23 cellular contexts compared by ENCODE assay signal in genomic region chr1:31678681-31679080, GRCh38. TPM values are rescaled to one million over a fixed set of nuclear protein-coding genes. Genes with fewer than 3 reads are reported as not detected.
A peak's percentile ranks its signal among the peaks of the same experiment; 100 is the strongest.
DNase-seq lines count a peak whose midpoint lies in the region; ATAC-seq, FAIRE-seq and TF ChIP-seq lines count a peak whose summit lies in the region.
"Had no signal": no experiment of that assay in that cellular context is flagged by ENCODE, and none has a peak within 500 bp of the region (broad histone marks: within the 10 kb centered on the region; RNA-seq: fewer than 3 reads in every experiment).

No MANE protein-coding gene starts in this region.

- DNase-seq in MCF 10A (ENCODE audit: unreplicated experiment) (no peak), mammary epithelial cell (no peak), GM23338 (ENCODE audit: low spot score) (no peak), K562 (ENCODE audit: extremely low read depth in 1 of 4, low spot score in 3 of 4) (no peak), T1000 (lab: John Stamatoyannopoulos, UW) (no peak)
- DNase-seq: AML-193; Caco-2; Calu3; CD4-positive, alpha-beta T cell; CD8-positive, alpha-beta T cell; DMS79; DND-41; EL; GDM1 had no signal

- no peak for FAIRE-seq in K562 (lab: Jason Lieb, UNC)
- FAIRE-seq: A549, D721Med, GM12878, GM12892, GM18507 had no signal

- no peak overlapping the region for H3K27ac ChIP-seq in mammary epithelial cell (ENCODE audit: insufficient read depth, low read depth, low read length)
- H3K27ac ChIP-seq in GM23338 (ENCODE audit: low read depth), result 0 out of 2 replicates have a peak overlapping the region, but pooled peaks have one; percentile 32
- no peak overlapping the region for H3K27ac ChIP-seq in K562 (ENCODE audit: extremely low read depth, low read depth, low read length)
- H3K27ac ChIP-seq: 22Rv1; BLaER1 treated with 17β-estradiol and CSF1 and Interleukin-3, amounts not matched to agents 10 nM and 100 nM; C4-2B had no signal

- POLR2A ChIA-PET in MCF 10A (lab: Yijun Ruan, JAX) (interaction anchor here (1.0 to 1.9 kb wide), 4 partner anchors 8 to 23 kb away, joined by 3 to 7 read pairs (median 4); no protein-coding TSS in a partner anchor), K562 (lab: Yijun Ruan, JAX) (interaction anchor here (1.1 to 1.6 kb wide), 3 partner anchors 9 to 26 kb away, joined by 3 to 7 read pairs (median 4); no protein-coding TSS in a partner anchor)

- TF ChIP-seq CTCF in MCF 10A (IDR thresholded peaks at IDR 0.05; ENCODE audit: unreplicated experiment) (no peak), mammary epithelial cell (conservative IDR thresholded peaks at IDR 0.05 in 1 of 2, IDR thresholded peaks at IDR 0.05 in 1 of 2; ENCODE audit: extremely low read depth in 1 of 2, insufficient read depth in 1 of 2, low read depth in 1 of 2, low read length in 2 of 2) (no peak), GM23338 (conservative IDR thresholded peaks at IDR 0.05; ENCODE audit: low read depth in 2 of 2) (no peak), K562 (IDR thresholded peaks at IDR 0.05 in 2 of 3, conservative IDR thresholded peaks at IDR 0.05 in 1 of 3; ENCODE audit: insufficient read depth in 2 of 3, low read depth in 1 of 3, low read length in 3 of 3) (no peak)

- H3K9me1 ChIP-seq in K562 (ENCODE audit: control insufficient read depth, insufficient read depth, low read length), result no peaks in the 10 kb centered on the region

- H3K27ac Mint-ChIP-seq in MCF 10A (ENCODE audit: low read depth, unreplicated experiment), result peak overlapping the region; percentile 14
- H3K27ac Mint-ChIP-seq in GM23338, result no peak overlapping the region
- H3K27ac Mint-ChIP-seq: B cell; CD4-positive, alpha-beta T cell; CD8-positive, alpha-beta T cell had no signal

- H3K79me2 ChIP-seq in mammary epithelial cell (ENCODE audit: insufficient read depth, low read length), result no peaks in the 10 kb centered on the region
- no peaks in the 10 kb centered on the region for H3K79me2 ChIP-seq in GM23338 (replicated peaks; ENCODE audit: insufficient read depth)
- no peaks in the 10 kb centered on the region for H3K79me2 ChIP-seq in K562 (ENCODE audit: control insufficient read depth, insufficient read depth, low read length)

- H3F3A ChIP-seq in GM23338 (replicated peaks; ENCODE audit: low read depth), result no peaks in the 10 kb centered on the region

- no peaks in the 10 kb centered on the region for H3K27me3 ChIP-seq in mammary epithelial cell (ENCODE audit: insufficient read depth, low read length)
- no peaks in the 10 kb centered on the region for H3K27me3 ChIP-seq in GM23338 (ENCODE audit: insufficient read depth)
- H3K27me3 ChIP-seq in K562 (ENCODE audit: control insufficient read depth in 2 of 2, insufficient read depth in 2 of 2, low read length in 2 of 2), result peaks cover 64 to 95% of the 10 kb centered on the region in 2 experiments
- H3K27me3 ChIP-seq: BLaER1 treated with 17β-estradiol and CSF1 and Interleukin-3, amounts not matched to agents 10 nM and 100 nM had no signal

- no peak for TF ChIP-seq RAD21 in K562 (CRISPR knock-in tag; conservative IDR thresholded peaks at IDR 0.05 in 1 of 2, IDR thresholded peaks at IDR 0.05 in 1 of 2)

- H3K9me2 ChIP-seq in GM23338 (ENCODE audit: insufficient read depth), result no peaks in the 10 kb centered on the region

- CTCF ChIA-PET in MCF 10A (lab: Yijun Ruan, JAX) (interaction anchor here (1.3 to 1.4 kb wide), 2 partner anchors 8 to 14 kb away, joined by 3 to 5 read pairs; no protein-coding TSS in a partner anchor), mammary epithelial cell (lab: Charles Lee; ENCODE audit: low non-redundant PET) (no interaction called here), K562 (lab: Yijun Ruan, JAX; ENCODE audit: low intra/inter-chr PET ratio) (no interaction called here)

- TF ChIP-seq EP300 in K562 (IDR thresholded peaks at IDR 0.05; ENCODE audit: low read length), result no peak

- H3K27me3 Mint-ChIP-seq in MCF 10A (ENCODE audit: insufficient read depth, unreplicated experiment), result no peaks in the 10 kb centered on the region
- peaks cover 1% of the 10 kb centered on the region for H3K27me3 Mint-ChIP-seq in GM23338 (ENCODE audit: insufficient read depth, low read depth, poor library complexity)

- H3K4me1 ChIP-seq in mammary epithelial cell (ENCODE audit: insufficient read depth, low read length) (no peaks in the 10 kb centered on the region), GM23338 (ENCODE audit: insufficient read depth) (0 out of 2 replicates have a peak, but pooled peaks cover 3% of the 10 kb centered on the region), K562 (replicated peaks in 1 of 2; ENCODE audit: control insufficient read depth in 2 of 2, insufficient read depth in 2 of 2, low read length in 2 of 2) (peaks cover 0 to 4% of the 10 kb centered on the region in 2 experiments; a peak in 1 of 5 replicates)
- H3K4me1 ChIP-seq: A549, Caco-2 had no signal

- TF ChIP-seq POLR2A in K562 (conservative IDR thresholded peaks at IDR 0.05), result no peak

- intact Hi-C loops in MCF 10A (cut with micrococcal nuclease) (no loop called here), mammary epithelial cell (cut with micrococcal nuclease) (no loop called here), K562 (cut with micrococcal nuclease) (no loop called here)

- H2AFZ ChIP-seq in mammary epithelial cell (ENCODE audit: low read depth, low read length), result no peak overlapping the region
- no peak overlapping the region for H2AFZ ChIP-seq in GM23338
- H2AFZ ChIP-seq in K562 (ENCODE audit: low read depth, low read length), result no peak overlapping the region

- 97% methylated on average over 4 of the region's 4 CpGs for WGBS in mammary epithelial cell (ENCODE audit: low coverage, missing lambda C conversion rate)
- 1% methylated on average over 4 of the region's 4 CpGs for WGBS in K562 (ENCODE audit: insufficient coverage, low coverage, missing lambda C conversion rate)

- ATAC-seq in GM23338, result no peak
- no peak for ATAC-seq in K562
- ATAC-seq: A549; CD8-positive, alpha-beta T cell; GM12878 had no signal

- H3K9me3 Mint-ChIP-seq in MCF 10A (ENCODE audit: unreplicated experiment), result no peaks in the 10 kb centered on the region
- no peaks in the 10 kb centered on the region for H3K9me3 Mint-ChIP-seq in GM23338
- H3K9me3 Mint-ChIP-seq: CD4-positive, alpha-beta T cell; CD8-positive, alpha-beta T cell had no signal

- dilution Hi-C loops in mammary epithelial cell (cut with HindIII; ENCODE audit: low sequenced_read_pairs), result no loop called here

- H3K9me3 ChIP-seq in mammary epithelial cell (replicated peaks; ENCODE audit: insufficient read depth, low read length) (no peaks in the 10 kb centered on the region), K562 (replicated peaks; ENCODE audit: control insufficient read depth, insufficient read depth, low read depth, low read length) (no peaks in the 10 kb centered on the region)
- H3K9me3 ChIP-seq: A549; BLaER1 treated with 17β-estradiol and CSF1 and Interleukin-3, amounts not matched to agents 10 nM and 100 nM; Caco-2 had no signal

- H3K36me3 ChIP-seq in mammary epithelial cell (ENCODE audit: insufficient read depth, low read length) (peaks cover 22% of the 10 kb centered on the region), GM23338 (ENCODE audit: insufficient read depth) (no peaks in the 10 kb centered on the region), K562 (ENCODE audit: control insufficient read depth, insufficient read depth, low read length) (no peaks in the 10 kb centered on the region)
- H3K36me3 ChIP-seq: BLaER1 treated with 17β-estradiol and CSF1 and Interleukin-3, amounts not matched to agents 10 nM and 100 nM had no signal

- H3K4me2 ChIP-seq in mammary epithelial cell (ENCODE audit: insufficient read depth, low read depth, low read length), result no peak overlapping the region
- H3K4me2 ChIP-seq in GM23338, result no peak overlapping the region
- H3K4me2 ChIP-seq in K562 (ENCODE audit: insufficient read depth, low read length), result no peak overlapping the region
- H3K4me2 ChIP-seq: A549; BLaER1 treated with 17β-estradiol and CSF1 and Interleukin-3, amounts not matched to agents 10 nM and 100 nM had no signal

- H4K20me1 ChIP-seq in mammary epithelial cell (ENCODE audit: insufficient read depth, low read length), result no peaks in the 10 kb centered on the region
- no peaks in the 10 kb centered on the region for H4K20me1 ChIP-seq in GM23338 (replicated peaks; ENCODE audit: insufficient read depth)
- peaks cover 14% of the 10 kb centered on the region for H4K20me1 ChIP-seq in K562 (replicated peaks; ENCODE audit: control insufficient read depth, insufficient read depth, low read length)

- no peaks in the 10 kb centered on the region for H3K4me1 Mint-ChIP-seq in MCF 10A (ENCODE audit: insufficient read depth, unreplicated experiment)
- H3K4me1 Mint-ChIP-seq in GM23338, result peaks cover 12% of the 10 kb centered on the region
- H3K4me1 Mint-ChIP-seq: B cell had no signal

- H3K4me3 ChIP-seq in mammary epithelial cell (replicated peaks in 1 of 3; ENCODE audit: insufficient read depth in 1 of 3, low read depth in 2 of 3, low read length in 3 of 3) (no peak overlapping the region), GM23338 (no peak overlapping the region), K562 (no peak overlapping the region)
- H3K4me3 ChIP-seq: A549; BLaER1 treated with 17β-estradiol and CSF1 and Interleukin-3, amounts not matched to agents 10 nM and 100 nM; GM12878 had no signal

- no peak overlapping the region for H3K9ac ChIP-seq in mammary epithelial cell (ENCODE audit: insufficient read depth, low read length)
- H3K9ac ChIP-seq in K562 (ENCODE audit: insufficient read depth in 1 of 2, low read depth in 2 of 2, low read length in 2 of 2), result no peak overlapping the region
- H3K9ac ChIP-seq: BLaER1 treated with 17β-estradiol and CSF1 and Interleukin-3, amounts not matched to agents 10 nM and 100 nM had no signal

- in situ Hi-C loops in mammary epithelial cell (cut with MboI; ENCODE audit: low sequenced_read_pairs in 2 of 2), result no loop called here
- in situ Hi-C loops in K562 (cut with MboI), result no loop called here

- H3K4me3 Mint-ChIP-seq in MCF 10A (ENCODE audit: unreplicated experiment) (no peak overlapping the region), GM23338 (no peak overlapping the region; the same call in 2 of the 3 replicates)
- H3K4me3 Mint-ChIP-seq: B cell; CD4-positive, alpha-beta T cell; CD8-positive, alpha-beta T cell had no signal

- H3K36me3 Mint-ChIP-seq in MCF 10A (ENCODE audit: insufficient read depth, unreplicated experiment) (peaks cover 15% of the 10 kb centered on the region), GM23338 (ENCODE audit: low read depth) (no peaks in the 10 kb centered on the region; the same call in 2 of the 3 replicates)
- H3K36me3 Mint-ChIP-seq: CD8-positive, alpha-beta T cell had no signal

- no TSS peak for BruUV-seq in MCF 10A (replicated peaks; lab: Mats Ljungman, UMichigan)
- no TSS peak for BruUV-seq in mammary epithelial cell (replicated peaks; lab: Mats Ljungman, UMichigan)
- no TSS peak for BruUV-seq in K562 (replicated peaks; lab: Mats Ljungman, UMichigan)

RNA-seq across cellular contexts. Expression of gene COL16A1, which starts 25.1 kb away (rescaled TPM):
- total RNA-seq in MCF 10A (2022) (42.1 and 49.1 TPM in 2 replicates), mammary epithelial cell (100 to 1,000 TPM; 121 to 146 TPM), K562 (2014; rRNA removed) (0.04 TPM in 1 of 2 replicates, not detected in the other), K562 (2014; rRNA removed; fragmentation: Illumina TruSeq; extraction: Trizol) (not detected in 2 replicates), K562 (2015; rRNA removed; fragmentation: Illumina TruSeq; extraction: Trizol) (0.08 TPM in 1 of 2 replicates, not detected in the other), K562 (2021) (0.54 and 0.60 TPM in 2 replicates)
- polyA plus RNA-seq in mammary epithelial cell (32.8 TPM), GM23338 (2016; fragmentation: Nextera tagmentation; extraction: Ambion mirVana) (3.4 and 4.2 TPM in 2 replicates), K562 (2011; rRNA removed) (0.11 TPM in 1 of 2 replicates, not detected in the other), K562 (2014; fragmentation: Illumina TruSeq; extraction: Trizol) (not detected in 2 replicates), K562 (2014; fragmentation: Nextera tagmentation; extraction: Ambion mirVana) (not detected), K562 (2014; rRNA removed) (0.11 TPM in 1 of 2 replicates, not detected in the other)
- polyA minus RNA-seq in mammary epithelial cell, result 57.1 TPM
- 13.2 and 15.7 TPM in 2 replicates for total RNA-seq in GM23338 (2014; rRNA removed; shearing (Covaris generic))
- 0.44 TPM in 1 of 2 replicates, not detected in the other for total RNA-seq in K562 (2011; cell fraction: chromatin; rRNA removed; ENCODE audit: low replicate concordance)
- 0.13 and 0.17 TPM in 2 replicates for total RNA-seq in K562 (2011; cell fraction: nucleolus; rRNA removed)
- total RNA-seq in K562 (2011; cell fraction: nucleoplasm; rRNA removed), result not detected in 2 replicates
- polyA plus RNA-seq in K562 (2011; cell fraction: cytosol; rRNA removed), result not detected in 2 replicates
- polyA plus RNA-seq in K562 (2011; cell fraction: nucleus; rRNA removed), result 0.31 and 0.36 TPM in 2 replicates
- 0.37 TPM in 1 of 2 replicates, not detected in the other for polyA plus RNA-seq in K562 (2012)
- polyA minus RNA-seq in K562 (2011; rRNA and poly(A)+ RNA removed), result not detected in 2 replicates
- not detected in 2 replicates for polyA minus RNA-seq in K562 (2011; cell fraction: cytosol; rRNA and poly(A)+ RNA removed)
- polyA minus RNA-seq in K562 (2011; cell fraction: nucleus; rRNA and poly(A)+ RNA removed), result not detected in 2 replicates
- total RNA-seq: B cell; CD4-positive, alpha-beta T cell had no signal

RNA-seq across cellular contexts. Expression of gene PEF1, which starts 34.0 kb away (rescaled TPM):
- 56.7 and 61.1 TPM in 2 replicates for total RNA-seq in MCF 10A (2022)
- total RNA-seq in mammary epithelial cell, result 10 to 100 TPM; 58.6 to 78.0 TPM
- polyA plus RNA-seq in mammary epithelial cell, result 106 TPM
- 81.6 TPM for polyA minus RNA-seq in mammary epithelial cell
- 60.5 and 68.5 TPM in 2 replicates for total RNA-seq in GM23338 (2014; rRNA removed; shearing (Covaris generic))
- polyA plus RNA-seq in GM23338 (2016; fragmentation: Nextera tagmentation; extraction: Ambion mirVana), result 22.0 and 22.3 TPM in 2 replicates
- total RNA-seq in K562 (2011; cell fraction: chromatin; rRNA removed; ENCODE audit: low replicate concordance), result 15.8 and 31.8 TPM in 2 replicates
- 33.0 and 33.2 TPM in 2 replicates for total RNA-seq in K562 (2011; cell fraction: nucleolus; rRNA removed)
- 32.8 and 35.6 TPM in 2 replicates for total RNA-seq in K562 (2011; cell fraction: nucleoplasm; rRNA removed)
- total RNA-seq in K562 (2014; rRNA removed), result 76.6 and 87.6 TPM in 2 replicates
- total RNA-seq in K562 (2014; rRNA removed; fragmentation: Illumina TruSeq; extraction: Trizol), result 39.4 and 46.0 TPM in 2 replicates
- 48.8 and 49.1 TPM in 2 replicates for total RNA-seq in K562 (2015; rRNA removed; fragmentation: Illumina TruSeq; extraction: Trizol)
- 61.0 and 61.9 TPM in 2 replicates for total RNA-seq in K562 (2021)
- polyA plus RNA-seq in K562 (2011; rRNA removed), result 73.7 and 104 TPM in 2 replicates
- 124 and 143 TPM in 2 replicates for polyA plus RNA-seq in K562 (2011; cell fraction: cytosol; rRNA removed)
- 54.6 and 59.0 TPM in 2 replicates for polyA plus RNA-seq in K562 (2011; cell fraction: nucleus; rRNA removed)
- 51.6 and 78.2 TPM in 2 replicates for polyA plus RNA-seq in K562 (2012)
- polyA plus RNA-seq in K562 (2014; fragmentation: Illumina TruSeq; extraction: Trizol), result 95.5 and 97.8 TPM in 2 replicates
- polyA plus RNA-seq in K562 (2014; fragmentation: Nextera tagmentation; extraction: Ambion mirVana), result 10 to 100 TPM; 26.3 to 33.0 TPM
- polyA plus RNA-seq in K562 (2014; rRNA removed), result 78.2 and 82.5 TPM in 2 replicates
- polyA minus RNA-seq in K562 (2011; rRNA and poly(A)+ RNA removed), result 64.1 and 71.1 TPM in 2 replicates
- polyA minus RNA-seq in K562 (2011; cell fraction: cytosol; rRNA and poly(A)+ RNA removed), result 46.2 and 46.7 TPM in 2 replicates
- polyA minus RNA-seq in K562 (2011; cell fraction: nucleus; rRNA and poly(A)+ RNA removed), result 14.0 and 23.8 TPM in 2 replicates
